ENCODE assay signal across 17 cellular contexts in genomic region chr17:10041287-10041612, GRCh38.
DNase-seq lines count a peak whose midpoint lies in the region; ATAC-seq and TF ChIP-seq lines count a peak whose summit lies in the region.
"Had no signal": no experiment of that assay in that cellular context is flagged by ENCODE, and none has a peak within 500 bp of the region (broad histone marks: within the 10 kb centered on the region; RNA-seq: fewer than 3 reads in every experiment).

No MANE protein-coding gene starts in this region.

- H3K4me3 ChIP-seq in right atrium auricular region, result no peak overlapping the region
- H3K4me3 ChIP-seq: K562 had no signal

- no peak overlapping the region for H2AFZ ChIP-seq in H9 (ENCODE audit: low read length)

- H3K23me2 ChIP-seq in H9 (ENCODE audit: insufficient read length, low read depth, low read length, poor library complexity, severe bottlenecking), result no peaks in the 10 kb centered on the region

- DNase-seq in natural killer cell treated with Interleukin-12 subunit alpha and Interleukin-12 subunit beta and Interleukin-15 and Interleukin-18, amount 100 ng/mL, for 72 hours (ENCODE audit: low spot score), result peak; percentile 5
- DNase-seq in natural killer cell (no peak), right atrium auricular region (ENCODE audit: low spot score) (no peak), H9 (no peak)
- DNase-seq in activated CD8-positive, alpha-beta memory T cell treated with anti-CD3 and anti-CD28 coated beads, Interleukin-2, amount 50 U/mL, for 48 hours, result no peak
- no peak for DNase-seq in naive thymus-derived CD8-positive, alpha-beta T cell
- DNase-seq: effector CD8-positive, alpha-beta T cell; EL; hippocampal formation; NCI-H1092 treated with DMSO at 0.1 percent for 48 hours; NCI-H69 had no signal

- no peak overlapping the region for H3K14ac ChIP-seq in H9 (ENCODE audit: insufficient read depth, low read length)

- H3K27ac ChIP-seq in right atrium auricular region, result peak overlapping the region; percentile 62 to 73
- no peak overlapping the region for H3K27ac ChIP-seq in H9 (ENCODE audit: insufficient read length, low read depth, low read length)
- H3K27ac ChIP-seq: HL-60, VCaP had no signal

- no peak overlapping the region for H3T11ph ChIP-seq in H9 (ENCODE audit: low read length)

- ATAC-seq in natural killer cell treated with Interleukin-12 subunit alpha and Interleukin-12 subunit beta and Interleukin-15 and Interleukin-18, amount 100 ng/mL, for 72 hours, result no peak
- ATAC-seq in natural killer cell (no peak), HG02759 (IDR thresholded peaks at IDR 0.05; ENCODE audit: unreplicated experiment) (peak; percentile 17), GM21367 (IDR thresholded peaks at IDR 0.05; ENCODE audit: unreplicated experiment) (no peak)
- no peak for ATAC-seq in naive thymus-derived CD8-positive, alpha-beta T cell
- ATAC-seq: K562 had no signal

- no peaks in the 10 kb centered on the region for H3K79me2 ChIP-seq in H9 (ENCODE audit: insufficient read depth, low read length)

- no peak for TF ChIP-seq CTCF in natural killer cell (IDR thresholded peaks at IDR 0.05)
- no peak for TF ChIP-seq CTCF in right atrium auricular region (IDR thresholded peaks at IDR 0.05)
- TF ChIP-seq CTCF in H9 (conservative IDR thresholded peaks at IDR 0.05), result no peak

- no peak overlapping the region for H4K91ac ChIP-seq in H9 (ENCODE audit: insufficient read length, low read depth, low read length)

- H3K4ac ChIP-seq in H9 (ENCODE audit: low read depth, low read length), result no peak overlapping the region

- no peak overlapping the region for H3K23ac ChIP-seq in H9 (ENCODE audit: insufficient read length, low read depth, low read length)

- H3K56ac ChIP-seq in H9 (ENCODE audit: insufficient read length, low read depth, low read length), result no peak overlapping the region

- no peak overlapping the region for H3K9ac ChIP-seq in H9 (ENCODE audit: extremely low read depth, insufficient read length, low read length)

- H2BK120ac ChIP-seq in H9 (ENCODE audit: low read depth, low read length, poor library complexity, severe bottlenecking), result no peak overlapping the region

- H3K27ac Mint-ChIP-seq in natural killer cell treated with Interleukin-12 subunit alpha and Interleukin-12 subunit beta and Interleukin-15 and Interleukin-18, amount 100 ng/mL, for 72 hours, result no peak overlapping the region
- H3K27ac Mint-ChIP-seq in natural killer cell (no peak overlapping the region), H9 (no peak overlapping the region)
- peak overlapping the region in 1 of 10 donors; percentile 27 for H3K27ac Mint-ChIP-seq in naive thymus-derived CD8-positive, alpha-beta T cell

- intact Hi-C loops in natural killer cell (cut with micrococcal nuclease), result no loop called here

- no peaks in the 10 kb centered on the region for H3K36me3 Mint-ChIP-seq in natural killer cell treated with Interleukin-12 subunit alpha and Interleukin-12 subunit beta and Interleukin-15 and Interleukin-18, amount 100 ng/mL, for 72 hours
- H3K36me3 Mint-ChIP-seq in natural killer cell, result no peaks in the 10 kb centered on the region
- no peaks in the 10 kb centered on the region for H3K36me3 Mint-ChIP-seq in H9 (ENCODE audit: insufficient read depth in 1 of 3, low read depth in 3 of 3)
- peaks cover 0 to 1% (median 0%) of the 10 kb centered on the region in 3 donors for H3K36me3 Mint-ChIP-seq in naive thymus-derived CD8-positive, alpha-beta T cell

- H2BK12ac ChIP-seq in H9 (ENCODE audit: insufficient read length, low read depth, low read length), result no peak overlapping the region

- no peaks in the 10 kb centered on the region for H3K79me1 ChIP-seq in H9 (ENCODE audit: insufficient read depth, low read depth, low read length, poor library complexity, severe bottlenecking)

- no peaks in the 10 kb centered on the region for H3K36me3 ChIP-seq in right atrium auricular region

- no peak overlapping the region for H3K18ac ChIP-seq in H9 (ENCODE audit: insufficient read length, low read depth, low read length)

- H2AK5ac ChIP-seq in H9 (ENCODE audit: insufficient read length, low read length), result no peak overlapping the region

- no peaks in the 10 kb centered on the region for H3K9me3 Mint-ChIP-seq in natural killer cell treated with Interleukin-12 subunit alpha and Interleukin-12 subunit beta and Interleukin-15 and Interleukin-18, amount 100 ng/mL, for 72 hours
- H3K9me3 Mint-ChIP-seq in natural killer cell (no peaks in the 10 kb centered on the region), H9 (no peaks in the 10 kb centered on the region)
- H3K9me3 Mint-ChIP-seq in naive thymus-derived CD8-positive, alpha-beta T cell, result no peaks in the 10 kb centered on the region
- H3K9me3 Mint-ChIP-seq: central memory CD8-positive, alpha-beta T cell had no signal

- no peak overlapping the region for H3K4me2 ChIP-seq in H9 (ENCODE audit: insufficient read depth, insufficient read length, low read length)

- H4K20me1 ChIP-seq in H9 (ENCODE audit: control insufficient read depth, insufficient read depth, insufficient read length), result no peaks in the 10 kb centered on the region

- no peak overlapping the region for H4K8ac ChIP-seq in H9 (replicated peaks; ENCODE audit: insufficient read length, low read depth, low read length)

- no peaks in the 10 kb centered on the region for H3K9me3 ChIP-seq in right atrium auricular region
- H3K9me3 ChIP-seq in H9 (ENCODE audit: control insufficient read depth, low read depth, low read length), result no peaks in the 10 kb centered on the region

- H3K27me3 Mint-ChIP-seq in natural killer cell treated with Interleukin-12 subunit alpha and Interleukin-12 subunit beta and Interleukin-15 and Interleukin-18, amount 100 ng/mL, for 72 hours, result no peaks in the 10 kb centered on the region
- H3K27me3 Mint-ChIP-seq in natural killer cell (ENCODE audit: low read depth in 2 of 2), result no peaks in the 10 kb centered on the region
- H3K27me3 Mint-ChIP-seq in H9 (ENCODE audit: low read depth), result no peaks in the 10 kb centered on the region
- H3K27me3 Mint-ChIP-seq in naive thymus-derived CD8-positive, alpha-beta T cell, result no peaks in the 10 kb centered on the region
- H3K27me3 Mint-ChIP-seq: central memory CD8-positive, alpha-beta T cell had no signal

- H2BK5ac ChIP-seq in H9 (ENCODE audit: insufficient read length, low read length), result no peak overlapping the region

- H3K4me3 Mint-ChIP-seq in natural killer cell treated with Interleukin-12 subunit alpha and Interleukin-12 subunit beta and Interleukin-15 and Interleukin-18, amount 100 ng/mL, for 72 hours, result no peak overlapping the region
- H3K4me3 Mint-ChIP-seq in natural killer cell (no peak overlapping the region), H9 (no peak overlapping the region)
- H3K4me3 Mint-ChIP-seq in naive thymus-derived CD8-positive, alpha-beta T cell, result no peak overlapping the region
- H3K4me3 Mint-ChIP-seq: central memory CD8-positive, alpha-beta T cell had no signal

- no peak overlapping the region for H2BK20ac ChIP-seq in H9 (ENCODE audit: low read depth, low read length, poor library complexity, severe bottlenecking)

- H3K4me1 Mint-ChIP-seq in natural killer cell treated with Interleukin-12 subunit alpha and Interleukin-12 subunit beta and Interleukin-15 and Interleukin-18, amount 100 ng/mL, for 72 hours (ENCODE audit: low read depth in 2 of 2), result peaks cover 31 to 42% of the 10 kb centered on the region in 2 donors
- H3K4me1 Mint-ChIP-seq in natural killer cell (peaks cover 42 to 57% of the 10 kb centered on the region in 2 donors), H9 (no peaks in the 10 kb centered on the region; a peak in 1 of 4 replicates)
- H3K4me1 Mint-ChIP-seq in naive thymus-derived CD8-positive, alpha-beta T cell, result peaks cover 0 to 25% (median 2%) of the 10 kb centered on the region in 4 donors

- H3K27me3 ChIP-seq in right atrium auricular region (no peaks in the 10 kb centered on the region), H9 (ENCODE audit: insufficient read depth, low read length) (no peaks in the 10 kb centered on the region)

- whole genome bisulfite sequencing in H9 (ENCODE audit: extremely low coverage, insufficient read length, low lambda C conversion rate), result no CpG with 5 or more reads among the region's 4 CpGs

- no peak overlapping the region for H4K5ac ChIP-seq in H9 (ENCODE audit: insufficient read length, low read depth, low read length)

- H2BK15ac ChIP-seq in H9 (ENCODE audit: low read depth, low read length), result no peak overlapping the region

- POLR2A ChIA-PET in naive thymus-derived CD8-positive, alpha-beta T cell (lab: Charles Lee), result no interaction called here

- peaks cover 0 to 29% of the 10 kb centered on the region in 2 donors for H3K4me1 ChIP-seq in right atrium auricular region
- no peaks in the 10 kb centered on the region for H3K4me1 ChIP-seq in H9 (ENCODE audit: insufficient read depth, low read length)
